8 cellular contexts compared by ENCODE assay signal in the genomic region with DNA sequence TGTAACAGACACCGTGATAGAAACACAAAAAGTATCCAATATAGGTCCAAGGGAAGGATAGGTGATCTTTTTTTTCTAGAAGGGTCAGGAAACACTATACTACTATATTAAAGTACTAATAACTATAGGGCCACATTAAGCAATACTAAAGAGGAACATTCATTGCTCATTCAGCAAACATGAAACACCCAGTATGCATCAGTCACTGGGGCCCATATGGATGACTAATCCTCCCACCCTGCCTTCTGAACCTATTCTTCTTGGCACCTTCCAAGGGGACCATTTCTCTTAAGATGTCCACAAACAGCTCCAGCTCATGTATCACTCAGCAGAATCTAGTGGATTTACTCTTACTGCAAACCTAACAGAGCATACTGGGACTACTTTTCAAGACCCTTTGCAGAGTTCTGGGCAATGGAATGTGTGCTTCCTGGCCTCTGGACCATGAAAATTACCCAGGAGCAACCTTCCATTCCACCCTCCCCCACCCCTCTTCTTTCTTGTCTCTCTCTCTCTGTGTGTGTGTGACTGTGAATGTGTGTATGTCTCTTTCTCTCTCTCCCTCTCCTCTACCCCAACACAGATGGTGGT.
A peak's percentile ranks its signal among the peaks of the same experiment; 100 is the strongest.
DNase-seq lines count a peak whose midpoint lies in the region; ATAC-seq and TF ChIP-seq lines count a peak whose summit lies in the region.

No MANE protein-coding gene starts in this region.

- no peaks in the 10 kb centered on the region for H3K4me1 ChIP-seq in Panc1 (ENCODE audit: control insufficient read depth, insufficient read depth, low read length)
- H3K4me1 ChIP-seq in uterus = peaks cover 0 to 9% of the 10 kb centered on the region in 2 donors

- CTCF ChIA-PET in Panc1 (lab: Charles Lee) = no interaction called here

- BruUV-seq in Panc1 (replicated peaks; lab: Mats Ljungman, UMichigan) = no TSS peak

- H3K36me3 ChIP-seq in Panc1 (ENCODE audit: control insufficient read depth, insufficient read depth, low read length) (no peaks in the 10 kb centered on the region), uterus (no peaks in the 10 kb centered on the region)

- no peak for TF ChIP-seq POLR2A in uterus (IDR thresholded peaks at IDR 0.05)

- H3K4me3 ChIP-seq in Panc1 (ENCODE audit: low read depth in 2 of 2, low read length in 2 of 2) (no peak overlapping the region), fibroblast of villous mesenchyme (ENCODE audit: low read depth, low read length) (no peak overlapping the region), uterus (no peak overlapping the region)

- in situ Hi-C loops in Panc1 (cut with HindIII; ENCODE audit: low pct_unique_long_range_greater_than_20kb, low sequenced_read_pairs) = no loop called here

- POLR2A ChIA-PET in Panc1 (lab: Charles Lee) = no interaction called here

- TF ChIP-seq CTCF in Panc1 (IDR thresholded peaks at IDR 0.05) (no peak), fibroblast of villous mesenchyme (IDR thresholded peaks at IDR 0.05; ENCODE audit: insufficient read depth, low read depth, low read length) (no peak), uterus (IDR thresholded peaks at IDR 0.05) (no peak)

- peak; percentile 8 for DNase-seq in stimulated activated CD4-positive, alpha-beta T cell treated with anti-CD3 and anti-CD28 coated beads, Interleukin-15, amount 100 ng/mL, for 24 hours
- DNase-seq in stimulated activated CD4-positive, alpha-beta T cell treated with anti-CD3 and anti-CD28 coated beads, Interleukin-4, amount 100 ng/mL, for 4 hours = no peak
- DNase-seq in Panc1 (ENCODE audit: low read depth, low spot score) = no peak
- DNase-seq in fibroblast of villous mesenchyme (ENCODE audit: low read depth) = peak; percentile 66
- DNase-seq in uterus = no peak
- DNase-seq in NCI-H526 (lab: John Stamatoyannopoulos, UW) = no peak

- ATAC-seq in Panc1 (peak; percentile 65; the same call in 1 of the 2 replicates), GM19395 (IDR thresholded peaks at IDR 0.05; ENCODE audit: unreplicated experiment) (no peak), HG03175 (IDR thresholded peaks at IDR 0.05; ENCODE audit: unreplicated experiment) (no peak)

- intact Hi-C loops in Panc1 (cut with micrococcal nuclease; ENCODE audit: unreplicated experiment) (no loop called here), uterus (cut with DNase I; ENCODE audit: low total_unique reads) (no loop called here)

- H3K27me3 ChIP-seq in Panc1 (ENCODE audit: control insufficient read depth, insufficient read depth, low read length) = no peaks in the 10 kb centered on the region
- H3K27me3 ChIP-seq in uterus = no peaks in the 10 kb centered on the region

- H3K9me3 ChIP-seq in Panc1 (ENCODE audit: control insufficient read depth, insufficient read depth, low read depth, low read length) (no peaks in the 10 kb centered on the region), uterus (no peaks in the 10 kb centered on the region)

- H3K27ac ChIP-seq in Panc1 (ENCODE audit: low read length) (no peak overlapping the region), uterus (no peak overlapping the region)

Comparison
In these comparisons a context has a peak if more than half of its experiments do, and no peak if none do; other contexts are left out.
1. DNase-seq: peak in stimulated activated CD4-positive, alpha-beta T cell treated with anti-CD3 and anti-CD28 coated beads, Interleukin-15, amount 100 ng/mL, for 24 hours (single experiment) and fibroblast of villous mesenchyme (single experiment); none in stimulated activated CD4-positive, alpha-beta T cell treated with anti-CD3 and anti-CD28 coated beads, Interleukin-4, amount 100 ng/mL, for 4 hours (0 of 2), Panc1 (single experiment), uterus (0 of 2) and NCI-H526 (0 of 2).